In genomic region chr7:72412121-72412618, GRCh38 we compare ENCODE assay signal across 12 cellular contexts. TPM values are rescaled to one million over a fixed set of nuclear protein-coding genes. Genes with fewer than 3 reads are reported as not detected.
"Had no signal": no experiment of that assay in that cellular context is flagged by ENCODE, and none has a peak within 500 bp of the region (broad histone marks: within the 10 kb centered on the region; RNA-seq: fewer than 3 reads in every experiment).

TSS of gene CALN1 (minus strand) at chr7:72412338.

RNA-seq across cellular contexts. Expression of gene CALN1, which starts in this region (rescaled TPM):
- total RNA-seq: kidney; left colon; left lung; lower lobe of right lung; mammary epithelial cell; naive thymus-derived CD8-positive, alpha-beta T cell; pulmonary artery endothelial cell; renal cortical epithelial cell; right atrium auricular region; smooth muscle cell; ureter had no signal
- polyA plus RNA-seq: immature natural killer cell, mammary epithelial cell, smooth muscle cell had no signal
